ENCODE assay signal across 19 cellular contexts in genomic region chr5:40477856-40478546, GRCh38.
A peak's percentile ranks its signal among the peaks of the same experiment; 100 is the strongest.
DNase-seq lines count a peak whose midpoint lies in the region; ATAC-seq and TF ChIP-seq lines count a peak whose summit lies in the region.
"Had no signal": no experiment of that assay in that cellular context is flagged by ENCODE, and none has a peak within 500 bp of the region (broad histone marks: within the 10 kb centered on the region; RNA-seq: fewer than 3 reads in every experiment).

No MANE protein-coding gene starts in this region.

- H3K9ac ChIP-seq in SK-N-SH, result no peak overlapping the region
- no peak overlapping the region for H3K9ac ChIP-seq in stomach smooth muscle (ENCODE audit: low read length in 2 of 2)

- peaks cover 79% of the 10 kb centered on the region for H3K4me1 Mint-ChIP-seq in HFFc6 (ENCODE audit: low read depth)

- H3K27ac ChIP-seq in SK-N-SH (ENCODE audit: low read depth in 2 of 2, low read length in 1 of 2) (no peak overlapping the region), stomach smooth muscle (ENCODE audit: low read length) (peak overlapping the region; percentile 0)
- H3K27ac ChIP-seq: HL-60, lower lobe of right lung had no signal

- POLR2A ChIA-PET in SK-N-SH (lab: Yijun Ruan, JAX), result no interaction called here

- H3K4me2 ChIP-seq in SK-N-SH, result peak overlapping the region; percentile 19; the same call in 1 of the 2 replicates

- no peaks in the 10 kb centered on the region; the same call in 1 of the 2 replicates for H3K27me3 Mint-ChIP-seq in HFFc6 (ENCODE audit: insufficient read depth)
- H3K27me3 Mint-ChIP-seq: activated B cell treated with CpG ODN at 0.5 μM for 24 hours; activated naive CD8-positive, alpha-beta T cell; CD4-positive, alpha-beta T cell; natural killer cell treated with Interleukin-12 subunit alpha and Interleukin-12 subunit beta and Interleukin-15 and Interleukin-18, amount 100 ng/mL, for 72 hours; stimulated activated naive B cell treated with anti-CD40 and anti-IgM and Interleukin-4, amounts not matched to agents 10 μg/mL and 1 μg/mL and 100 μg/mL, for 72 hours had no signal

- H4K20me1 ChIP-seq in SK-N-SH (ENCODE audit: insufficient read depth), result no peaks in the 10 kb centered on the region

- no peaks in the 10 kb centered on the region; the same call in 1 of the 2 replicates for H3K27me3 ChIP-seq in SK-N-SH (ENCODE audit: insufficient read depth)
- no peaks in the 10 kb centered on the region for H3K27me3 ChIP-seq in stomach smooth muscle (ENCODE audit: control insufficient read depth in 1 of 2, insufficient read depth in 2 of 2, low read length in 2 of 2)

- H3K9me2 ChIP-seq in SK-N-SH, result no peaks in the 10 kb centered on the region

- H2AFZ ChIP-seq in SK-N-SH (ENCODE audit: low read depth), result no peak overlapping the region

- no peaks in the 10 kb centered on the region for H3K9me3 Mint-ChIP-seq in HFFc6
- H3K9me3 Mint-ChIP-seq: activated B cell treated with CpG ODN at 0.5 μM for 24 hours; CD4-positive, alpha-beta T cell; natural killer cell treated with Interleukin-12 subunit alpha and Interleukin-12 subunit beta and Interleukin-15 and Interleukin-18, amount 100 ng/mL, for 72 hours; stimulated activated naive B cell treated with anti-CD40 and anti-IgM and Interleukin-4, amounts not matched to agents 10 μg/mL and 1 μg/mL and 100 μg/mL, for 72 hours had no signal

- no peaks in the 10 kb centered on the region for H3K4me1 ChIP-seq in SK-N-SH (ENCODE audit: control insufficient read depth in 1 of 2, insufficient read depth in 2 of 2, low read depth in 1 of 2, low read length in 1 of 2)
- no peaks in the 10 kb centered on the region for H3K4me1 ChIP-seq in stomach smooth muscle (ENCODE audit: control insufficient read depth, insufficient read depth, low read length)
- H3K4me1 ChIP-seq: lower lobe of right lung had no signal

- peak overlapping the region; percentile 56 for H3K27ac Mint-ChIP-seq in HFFc6
- H3K27ac Mint-ChIP-seq: activated B cell treated with CpG ODN at 0.5 μM for 24 hours; activated naive CD8-positive, alpha-beta T cell; CD4-positive, alpha-beta T cell had no signal

- H3F3A ChIP-seq in SK-N-SH (replicated peaks; ENCODE audit: insufficient read depth), result peaks cover 8% of the 10 kb centered on the region

- no peak for TF ChIP-seq RAD21 in SK-N-SH (IDR thresholded peaks at IDR 0.05; ENCODE audit: low read length)

- peak; percentile 68 for DNase-seq in HFFc6
- DNase-seq in SK-N-SH, result no peak
- DNase-seq in fibroblast of gingiva (ENCODE audit: low read depth), result peak; percentile 71
- no peak for DNase-seq in stimulated activated CD4-positive, alpha-beta T cell treated with anti-CD3 and anti-CD28 coated beads, Interleukin-15, amount 100 ng/mL, for 24 hours
- DNase-seq in ureter (ENCODE audit: low spot score), result no peak
- DNase-seq in GM19240 (ENCODE audit: insufficient read length, low spot score), result no peak
- DNase-seq: activated B cell treated with CpG ODN at 0.5 μM for 24 hours; CD4-positive, alpha-beta T cell; lower lobe of right lung; NCI-H2081; right cardiac atrium; stimulated activated CD4-positive, alpha-beta T cell treated with anti-CD3 and anti-CD28 coated beads, Interleukin-4, amount 100 ng/mL, for 24 hours; stimulated activated naive B cell treated with anti-CD40 and anti-IgM and Interleukin-4, amounts not matched to agents 10 μg/mL and 1 μg/mL and 100 μg/mL, for 72 hours had no signal

- no peaks in the 10 kb centered on the region for H3K9me3 ChIP-seq in SK-N-SH
- no peaks in the 10 kb centered on the region for H3K9me3 ChIP-seq in stomach smooth muscle (ENCODE audit: control insufficient read depth in 2 of 2, low read length in 2 of 2)
- H3K9me3 ChIP-seq: lower lobe of right lung had no signal

- ATAC-seq in HG03097 (IDR thresholded peaks at IDR 0.05; ENCODE audit: low FRiP score, unreplicated experiment), result no peak
- ATAC-seq: esophagus mucosa; natural killer cell treated with Interleukin-12 subunit alpha and Interleukin-12 subunit beta and Interleukin-15 and Interleukin-18, amount 100 ng/mL, for 72 hours; right cardiac atrium; stimulated activated naive B cell treated with anti-CD40 and anti-IgM and Interleukin-4, amounts not matched to agents 10 μg/mL and 1 μg/mL and 100 μg/mL, for 72 hours had no signal

- no peaks in the 10 kb centered on the region for H3K79me2 ChIP-seq in SK-N-SH (ENCODE audit: insufficient read depth)

- peak overlapping the region; percentile 20 for H3K4me3 Mint-ChIP-seq in HFFc6
- H3K4me3 Mint-ChIP-seq: activated B cell treated with CpG ODN at 0.5 μM for 24 hours; activated naive CD8-positive, alpha-beta T cell; CD4-positive, alpha-beta T cell; natural killer cell treated with Interleukin-12 subunit alpha and Interleukin-12 subunit beta and Interleukin-15 and Interleukin-18, amount 100 ng/mL, for 72 hours; stimulated activated naive B cell treated with anti-CD40 and anti-IgM and Interleukin-4, amounts not matched to agents 10 μg/mL and 1 μg/mL and 100 μg/mL, for 72 hours had no signal

- WGBS in SK-N-SH (ENCODE audit: low lambda C conversion rate), result 2% methylated on average over 8 of the region's 8 CpGs

- no peaks in the 10 kb centered on the region for H3K36me3 ChIP-seq in SK-N-SH (replicated peaks in 1 of 2; ENCODE audit: control insufficient read depth in 1 of 2, insufficient read depth in 2 of 2, low read length in 1 of 2)
- H3K36me3 ChIP-seq in stomach smooth muscle (ENCODE audit: control insufficient read depth in 2 of 2, insufficient read depth in 2 of 2, low read length in 2 of 2), result no peaks in the 10 kb centered on the region
- H3K36me3 ChIP-seq: lower lobe of right lung had no signal

- CTCF ChIA-PET in SK-N-SH (lab: Yijun Ruan, JAX), result no interaction called here

- H3K36me3 Mint-ChIP-seq in HFFc6 (ENCODE audit: low read depth), result peaks cover 7% of the 10 kb centered on the region; the same call in 1 of the 2 replicates
- H3K36me3 Mint-ChIP-seq: activated naive CD8-positive, alpha-beta T cell; stimulated activated naive B cell treated with anti-CD40 and anti-IgM and Interleukin-4, amounts not matched to agents 10 μg/mL and 1 μg/mL and 100 μg/mL, for 72 hours had no signal

- no peak for TF ChIP-seq CTCF in HFFc6 (IDR thresholded peaks at IDR 0.05)
- no peak for TF ChIP-seq CTCF in SK-N-SH (IDR thresholded peaks at IDR 0.05)

- no peak for TF ChIP-seq EP300 in SK-N-SH (IDR thresholded peaks at IDR 0.05; ENCODE audit: borderline replicate concordance in 1 of 2, low read depth in 1 of 2, low read length in 1 of 2)

- H3K4me3 ChIP-seq in SK-N-SH (ENCODE audit: low read depth in 2 of 2, low read length in 1 of 2) (no peak overlapping the region), stomach smooth muscle (ENCODE audit: low read length in 2 of 2) (no peak overlapping the region)
- H3K4me3 ChIP-seq: lower lobe of right lung had no signal

TF ChIP-seq in SK-N-SH, 30 proteins besides CTCF, POLR2A, EP300 and RAD21:
- TF ChIP-seq EZH2phosphoT487 (IDR thresholded peaks at IDR 0.05; ENCODE audit: borderline replicate concordance, low read depth) (no peak), REST (IDR thresholded peaks at IDR 0.05; ENCODE audit: low read depth, low read length) (0 out of 2 replicates have a peak, but pooled peaks have one; percentile 49)

Comparison
In these comparisons a context has a peak if more than half of its experiments do, and no peak if none do; other contexts are left out.
1. DNase-seq: peak in HFFc6 (single experiment) and fibroblast of gingiva (single experiment); none in SK-N-SH (single experiment), stimulated activated CD4-positive, alpha-beta T cell treated with anti-CD3 and anti-CD28 coated beads, Interleukin-15, amount 100 ng/mL, for 24 hours (single experiment), ureter (single experiment) and GM19240 (single experiment).